17 cellular contexts compared by ENCODE assay signal in genomic region chr9:107600060-107600573, GRCh38.
DNase-seq lines count a peak whose midpoint lies in the region; ATAC-seq and TF ChIP-seq lines count a peak whose summit lies in the region.
"Had no signal": no experiment of that assay in that cellular context is flagged by ENCODE, and none has a peak within 500 bp of the region (broad histone marks: within the 10 kb centered on the region; RNA-seq: fewer than 3 reads in every experiment).

No MANE protein-coding gene starts in this region.

- WGBS in ovary, 3 donors = 10 to 25% (median 11%) methylated on average over 3 of the region's 3 CpGs
- 48 to 58% methylated on average over 3 of the region's 3 CpGs for WGBS in thyroid gland, 2 donors

- no peak overlapping the region for H3K27ac Mint-ChIP-seq in Caco-2 (ENCODE audit: unreplicated experiment)
- H3K27ac Mint-ChIP-seq: activated CD4-positive, alpha-beta memory T cell treated with anti-CD3 and anti-CD28 coated beads, Interleukin-2, amount 10 ng/mL, durations not matched to agents 7 days and 5 days; activated naive CD8-positive, alpha-beta T cell treated with anti-CD3 and anti-CD28 coated beads, Interleukin-2, amount 10 ng/mL, durations not matched to agents 7 days and 5 days had no signal

- peaks cover 0 to 17% of the 10 kb centered on the region in 2 donors for H3K4me1 ChIP-seq in right atrium auricular region
- H3K4me1 ChIP-seq in ovary (ENCODE audit: insufficient read depth) = peaks cover 1% of the 10 kb centered on the region
- no peaks in the 10 kb centered on the region for H3K4me1 ChIP-seq in thyroid gland
- peaks cover 21% of the 10 kb centered on the region for H3K4me1 ChIP-seq in Caco-2
- H3K4me1 ChIP-seq: A549, suprapubic skin had no signal

- TF ChIP-seq CTCF in right atrium auricular region (IDR thresholded peaks at IDR 0.05) (no peak), ovary (IDR thresholded peaks at IDR 0.05) (no peak), thyroid gland (IDR thresholded peaks at IDR 0.05) (no peak), Caco-2 (IDR thresholded peaks at IDR 0.05; ENCODE audit: insufficient read depth in 1 of 2, low read depth in 1 of 2, low read length in 1 of 2, severe bottlenecking in 1 of 2, unreplicated experiment in 1 of 2) (no peak)

- no TSS peak for BruUV-seq in Caco-2 (replicated peaks; lab: Mats Ljungman, UMichigan)

- H3K36me3 Mint-ChIP-seq in Caco-2 (ENCODE audit: insufficient read depth, unreplicated experiment) = no peaks in the 10 kb centered on the region
- H3K36me3 Mint-ChIP-seq: activated naive CD8-positive, alpha-beta T cell treated with anti-CD3 and anti-CD28 coated beads, Interleukin-2, amount 10 ng/mL, durations not matched to agents 7 days and 5 days; CD14-positive monocyte had no signal

- H3K27ac ChIP-seq in right atrium auricular region = peak overlapping the region; percentile 56 to 75
- peak overlapping the region in 1 of 2 donors; percentile 11 for H3K27ac ChIP-seq in ovary
- peak overlapping the region in 1 of 3 donors; percentile 38 for H3K27ac ChIP-seq in thyroid gland
- H3K27ac ChIP-seq: A549, suprapubic skin had no signal

- H3K27me3 ChIP-seq in right atrium auricular region = no peaks in the 10 kb centered on the region
- H3K27me3 ChIP-seq in ovary = no peaks in the 10 kb centered on the region
- no peaks in the 10 kb centered on the region for H3K27me3 ChIP-seq in thyroid gland
- no peaks in the 10 kb centered on the region for H3K27me3 ChIP-seq in Caco-2 (replicated peaks; ENCODE audit: control insufficient read depth, insufficient read depth, low read length)
- H3K27me3 ChIP-seq: suprapubic skin had no signal

- H3K4me1 Mint-ChIP-seq in Caco-2 (ENCODE audit: low read depth, unreplicated experiment) = peaks cover 5% of the 10 kb centered on the region
- H3K4me1 Mint-ChIP-seq: activated CD4-positive, alpha-beta memory T cell treated with anti-CD3 and anti-CD28 coated beads, Interleukin-2, amount 10 ng/mL, durations not matched to agents 7 days and 5 days; activated naive CD8-positive, alpha-beta T cell treated with anti-CD3 and anti-CD28 coated beads, Interleukin-2, amount 10 ng/mL, durations not matched to agents 7 days and 5 days had no signal

- H3K4me3 ChIP-seq in right atrium auricular region (no peak overlapping the region), ovary (no peak overlapping the region), thyroid gland (replicated peaks in 1 of 3) (no peak overlapping the region), Caco-2 (ENCODE audit: low read depth, low read length) (no peak overlapping the region)
- H3K4me3 ChIP-seq: A549, suprapubic skin had no signal

- no peaks in the 10 kb centered on the region for H3K27me3 Mint-ChIP-seq in Caco-2 (ENCODE audit: insufficient read depth, unreplicated experiment)
- H3K27me3 Mint-ChIP-seq: activated CD4-positive, alpha-beta memory T cell treated with anti-CD3 and anti-CD28 coated beads, Interleukin-2, amount 10 ng/mL, durations not matched to agents 7 days and 5 days; activated naive CD8-positive, alpha-beta T cell treated with anti-CD3 and anti-CD28 coated beads, Interleukin-2, amount 10 ng/mL, durations not matched to agents 7 days and 5 days had no signal

- peak; percentile 81 for ATAC-seq in Right ventricle myocardium inferior
- ATAC-seq: A549, Panc1 had no signal

- H3K9me3 ChIP-seq in right atrium auricular region (no peaks in the 10 kb centered on the region), ovary (no peaks in the 10 kb centered on the region), thyroid gland (no peaks in the 10 kb centered on the region), Caco-2 (no peaks in the 10 kb centered on the region)
- H3K9me3 ChIP-seq: A549, suprapubic skin had no signal

- POLR2A ChIA-PET in Caco-2 (lab: Charles Lee) = no interaction called here

- H3K4me3 Mint-ChIP-seq in Caco-2 (ENCODE audit: unreplicated experiment) = no peak overlapping the region
- H3K4me3 Mint-ChIP-seq: activated CD4-positive, alpha-beta memory T cell treated with anti-CD3 and anti-CD28 coated beads, Interleukin-2, amount 10 ng/mL, durations not matched to agents 7 days and 5 days; activated naive CD8-positive, alpha-beta T cell treated with anti-CD3 and anti-CD28 coated beads, Interleukin-2, amount 10 ng/mL, durations not matched to agents 7 days and 5 days; CD14-positive monocyte had no signal

- CTCF ChIA-PET in Caco-2 (lab: Charles Lee) = no interaction called here

- TF ChIP-seq EP300 in ovary (IDR thresholded peaks at IDR 0.05) = no peak

- intact Hi-C loops in Right ventricle myocardium inferior (cut with DNase I) = no loop called here
- intact Hi-C loops in cardiac septum (cut with DNase I) = loop anchor here (1.0 to 5.0 kb wide), 2 partner anchors 37 to 113 kb away; no protein-coding TSS in a partner anchor
- intact Hi-C loops in ovary (cut with DNase I) = no loop called here
- intact Hi-C loops in thyroid gland (cut with DNase I) = no loop called here
- intact Hi-C loops in Caco-2 (cut with micrococcal nuclease; ENCODE audit: unreplicated experiment) = no loop called here

- no peak for DNase-seq in Right ventricle myocardium inferior (ENCODE audit: missing footprints)
- DNase-seq in cardiac septum (ENCODE audit: low spot score) = no peak
- no peak for DNase-seq in right atrium auricular region (ENCODE audit: low spot score)
- DNase-seq in ovary = peak in 3 of 5 donors; percentile 23 to 58 (median 41)
- DNase-seq in NCI-H524 (lab: John Stamatoyannopoulos, UW) = no peak
- DNase-seq in thyroid gland = no peak
- DNase-seq in Caco-2 = no peak
- DNase-seq in UCSD-AML1 (lab: John Stamatoyannopoulos, UW; ENCODE audit: unreplicated experiment) = no peak
- DNase-seq: activated CD4-positive, alpha-beta memory T cell treated with anti-CD3 and anti-CD28 coated beads, Interleukin-2, amount 10 ng/mL, durations not matched to agents 7 days and 5 days; activated naive CD8-positive, alpha-beta T cell treated with anti-CD3 and anti-CD28 coated beads, Interleukin-2, amount 10 ng/mL, durations not matched to agents 7 days and 5 days; NCI-H187 treated with DMSO at 0.1 percent for 48 hours; NCI-H748 treated with DMSO at 0.1 percent for 48 hours; stimulated activated CD4-positive, alpha-beta T cell treated with anti-CD3 and anti-CD28 coated beads, Interleukin-2, amount 100 ng/mL, for 24 hours had no signal

- TF ChIP-seq POLR2A in ovary (IDR thresholded peaks at IDR 0.05) (no peak), thyroid gland (IDR thresholded peaks at IDR 0.05) (no peak)

- no peaks in the 10 kb centered on the region for H3K9me3 Mint-ChIP-seq in Caco-2 (ENCODE audit: unreplicated experiment)
- H3K9me3 Mint-ChIP-seq: activated CD4-positive, alpha-beta memory T cell treated with anti-CD3 and anti-CD28 coated beads, Interleukin-2, amount 10 ng/mL, durations not matched to agents 7 days and 5 days; activated naive CD8-positive, alpha-beta T cell treated with anti-CD3 and anti-CD28 coated beads, Interleukin-2, amount 10 ng/mL, durations not matched to agents 7 days and 5 days; CD14-positive monocyte had no signal

- no peaks in the 10 kb centered on the region for H3K36me3 ChIP-seq in right atrium auricular region
- H3K36me3 ChIP-seq in ovary = no peaks in the 10 kb centered on the region
- H3K36me3 ChIP-seq in thyroid gland = no peaks in the 10 kb centered on the region
- no peaks in the 10 kb centered on the region for H3K36me3 ChIP-seq in Caco-2 (ENCODE audit: control insufficient read depth, insufficient read depth, low read length)
- H3K36me3 ChIP-seq: suprapubic skin had no signal

Comparison
In these comparisons a context has a peak if more than half of its experiments do, and no peak if none do; other contexts are left out.
1. DNase-seq: peak in ovary (3 of 5); none in Right ventricle myocardium inferior (single experiment), cardiac septum (single experiment), right atrium auricular region (single experiment), NCI-H524 (0 of 2), thyroid gland (0 of 2), Caco-2 (0 of 2) and UCSD-AML1 (single experiment).